In genomic region chr20:6714202-6714800, GRCh38 we compare ENCODE assay signal across 26 cellular contexts. TPM values are rescaled to one million over a fixed set of nuclear protein-coding genes. Genes with fewer than 3 reads are reported as not detected.
DNase-seq lines count a peak whose midpoint lies in the region; ATAC-seq and TF ChIP-seq lines count a peak whose summit lies in the region.
"Had no signal": no experiment of that assay in that cellular context is flagged by ENCODE, and none has a peak within 500 bp of the region (broad histone marks: within the 10 kb centered on the region; RNA-seq: fewer than 3 reads in every experiment).

No MANE protein-coding gene starts in this region.

- H3K23ac ChIP-seq in trophoblast cell (ENCODE audit: low read length), result no peak overlapping the region

- TF ChIP-seq CTCF in MCF 10A (IDR thresholded peaks at IDR 0.05; ENCODE audit: unreplicated experiment) (no peak), breast epithelium (IDR thresholded peaks at IDR 0.05) (no peak), RWPE2 (IDR thresholded peaks at IDR 0.05; ENCODE audit: poor library complexity, severe bottlenecking) (no peak), foreskin keratinocyte (conservative IDR thresholded peaks at IDR 0.05) (no peak)

- WGBS in trophoblast cell (ENCODE audit: extremely low coverage, insufficient coverage, insufficient read length), result no CpG with 5 or more reads among the region's 5 CpGs

- no peak overlapping the region for H2AFZ ChIP-seq in trophoblast cell (ENCODE audit: insufficient read depth, low read length, poor library complexity)

- no peak overlapping the region for H2AK5ac ChIP-seq in trophoblast cell (ENCODE audit: low read length)

- H3K27ac Mint-ChIP-seq in MCF 10A (ENCODE audit: low read depth, unreplicated experiment), result no peak overlapping the region
- H3K27ac Mint-ChIP-seq: HFFc6; memory B cell; naive thymus-derived CD4-positive, alpha-beta T cell; T-helper 17 cell; WTC11 had no signal

- no peaks in the 10 kb centered on the region for H3K27me3 Mint-ChIP-seq in MCF 10A (ENCODE audit: insufficient read depth, unreplicated experiment)
- H3K27me3 Mint-ChIP-seq: memory B cell, T-helper 17 cell had no signal

- no peaks in the 10 kb centered on the region for H3K36me3 Mint-ChIP-seq in MCF 10A (ENCODE audit: insufficient read depth, unreplicated experiment)
- H3K36me3 Mint-ChIP-seq: memory B cell had no signal

- H2BK12ac ChIP-seq in trophoblast cell (ENCODE audit: low read length), result no peak overlapping the region

- H4K91ac ChIP-seq in trophoblast cell (ENCODE audit: low read depth, low read length), result no peak overlapping the region

- TF ChIP-seq POLR2A in breast epithelium (IDR thresholded peaks at IDR 0.05), result no peak

- CTCF ChIA-PET in MCF 10A (lab: Yijun Ruan, JAX), result interaction anchor here (0.6 to 2.8 kb wide), 7 partner anchors 9 to 185 kb away, joined by 3 to 8 read pairs (median 3); no protein-coding TSS in a partner anchor

- H3K27ac ChIP-seq in breast epithelium, result no peak overlapping the region
- no peak overlapping the region for H3K27ac ChIP-seq in RWPE2 (ENCODE audit: poor library complexity, severe bottlenecking)
- no peak overlapping the region for H3K27ac ChIP-seq in foreskin keratinocyte
- H3K27ac ChIP-seq in trophoblast cell (ENCODE audit: low read depth, low read length), result no peak overlapping the region
- H3K27ac ChIP-seq: C4-2B, HL-60, right atrium auricular region, SJSA1, suprapubic skin had no signal

- no peaks in the 10 kb centered on the region for H3K79me2 ChIP-seq in trophoblast cell (ENCODE audit: control insufficient read depth, insufficient read depth, low read length, poor library complexity)

- BruUV-seq in MCF 10A (replicated peaks; lab: Mats Ljungman, UMichigan), result no TSS peak

- H3K79me1 ChIP-seq in trophoblast cell (ENCODE audit: low read length), result no peaks in the 10 kb centered on the region

- no peak overlapping the region for H4K12ac ChIP-seq in trophoblast cell (ENCODE audit: low read depth, low read length)

- H3K4me3 ChIP-seq in breast epithelium (no peak overlapping the region), RWPE2 (ENCODE audit: severe bottlenecking) (no peak overlapping the region), trophoblast cell (ENCODE audit: low read depth, low read length) (no peak overlapping the region)
- H3K4me3 ChIP-seq: GM12878, right atrium auricular region, SJSA1, suprapubic skin had no signal

- intact Hi-C loops in MCF 10A (cut with micrococcal nuclease) (no loop called here), breast epithelium (cut with DNase I; ENCODE audit: low total_unique reads) (no loop called here)

- no peak overlapping the region for H3K9ac ChIP-seq in trophoblast cell (ENCODE audit: low read length)

- no peak overlapping the region for H3K4ac ChIP-seq in trophoblast cell (ENCODE audit: low read depth, low read length)

- no peak overlapping the region for H2BK5ac ChIP-seq in trophoblast cell (ENCODE audit: low read depth, low read length, poor library complexity)

- no peak overlapping the region for H4K8ac ChIP-seq in trophoblast cell (ENCODE audit: low read depth, low read length)

- H3K36me3 ChIP-seq in breast epithelium (no peaks in the 10 kb centered on the region), RWPE2 (ENCODE audit: low read depth) (no peaks in the 10 kb centered on the region), trophoblast cell (ENCODE audit: control insufficient read depth in 1 of 2, insufficient read depth in 2 of 2, low read length in 2 of 2) (no peaks in the 10 kb centered on the region)
- H3K36me3 ChIP-seq: right atrium auricular region, SJSA1, suprapubic skin had no signal

- DNase-seq in MCF 10A (ENCODE audit: unreplicated experiment), result peak; percentile 39
- DNase-seq in breast epithelium (ENCODE audit: low spot score in 2 of 2), result no peak
- peak; percentile 75 for DNase-seq in RWPE2 (ENCODE audit: low spot score)
- peak in 1 of 2 donors; percentile 41 for DNase-seq in foreskin keratinocyte
- no peak for DNase-seq in trophoblast cell
- no peak for DNase-seq in 8988T
- no peak for DNase-seq in NCI-H2081 treated with DMSO at 0.1 percent for 48 hours (lab: John Stamatoyannopoulos, UW)
- DNase-seq: activated CD4-positive, alpha-beta T cell treated with anti-CD3 and anti-CD28 coated beads, Interleukin-2, amount 50 U/mL, for 48 hours; activated gamma-delta T cell treated with Interleukin-2 at 50 U/mL for 16 hours; DMS79; HFFc6; hippocampal formation; islet precursor cell; naive thymus-derived CD4-positive, alpha-beta T cell; NCI-H187; NCI-H446; T-helper 17 cell had no signal

- POLR2A ChIA-PET in MCF 10A (lab: Yijun Ruan, JAX), result interaction anchor here (0.6 kb wide), 1 partner anchor 10 kb away, joined by 3 read pairs; no protein-coding TSS in a partner anchor

- H3K4me1 Mint-ChIP-seq in MCF 10A (ENCODE audit: insufficient read depth, unreplicated experiment), result peaks cover 24% of the 10 kb centered on the region
- H3K4me1 Mint-ChIP-seq: memory B cell, T-helper 17 cell had no signal

- H3K27me3 ChIP-seq in breast epithelium (peaks cover 0 to 4% of the 10 kb centered on the region in 2 donors), RWPE2 (ENCODE audit: insufficient read depth, poor library complexity, severe bottlenecking) (no peaks in the 10 kb centered on the region), foreskin keratinocyte (no peaks in the 10 kb centered on the region), trophoblast cell (ENCODE audit: insufficient read depth, low read length) (no peaks in the 10 kb centered on the region)
- H3K27me3 ChIP-seq: right atrium auricular region, SJSA1, suprapubic skin had no signal

- no peaks in the 10 kb centered on the region for H3K9me3 ChIP-seq in breast epithelium
- no peaks in the 10 kb centered on the region for H3K9me3 ChIP-seq in RWPE2 (ENCODE audit: severe bottlenecking)
- H3K9me3 ChIP-seq in trophoblast cell (ENCODE audit: insufficient read depth, low read depth, low read length), result no peaks in the 10 kb centered on the region
- H3K9me3 ChIP-seq: right atrium auricular region, SJSA1, suprapubic skin had no signal

- H3K14ac ChIP-seq in trophoblast cell (ENCODE audit: low read length), result no peak overlapping the region

- no peak overlapping the region for H3K4me3 Mint-ChIP-seq in MCF 10A (ENCODE audit: unreplicated experiment)
- H3K4me3 Mint-ChIP-seq: HFFc6; memory B cell; naive thymus-derived CD4-positive, alpha-beta T cell; T-helper 17 cell; WTC11 had no signal

- ATAC-seq in RWPE2 (ENCODE audit: low read depth), result no peak; the same call in 2 of the 3 replicates
- peak; percentile 46 for ATAC-seq in foreskin keratinocyte
- no peak for ATAC-seq in HG02571 (IDR thresholded peaks at IDR 0.05; ENCODE audit: unreplicated experiment)
- ATAC-seq: naive thymus-derived CD4-positive, alpha-beta T cell; T-helper 17 cell; WTC11 had no signal

- no peak overlapping the region for H2BK120ac ChIP-seq in trophoblast cell (ENCODE audit: insufficient read depth, low read length, poor library complexity)

- no peak overlapping the region for H3K18ac ChIP-seq in trophoblast cell (ENCODE audit: low read length)

- H3K9me3 Mint-ChIP-seq in MCF 10A (ENCODE audit: unreplicated experiment), result peaks cover 15% of the 10 kb centered on the region

- H3K4me1 ChIP-seq in breast epithelium (no peaks in the 10 kb centered on the region), RWPE2 (ENCODE audit: insufficient read depth, poor library complexity, severe bottlenecking) (peaks cover 29% of the 10 kb centered on the region), foreskin keratinocyte (peaks cover 7% of the 10 kb centered on the region), trophoblast cell (ENCODE audit: control insufficient read depth in 1 of 2, insufficient read depth in 2 of 2, low read length in 2 of 2) (peaks cover 3 to 6% of the 10 kb centered on the region in 2 experiments)
- H3K4me1 ChIP-seq: right atrium auricular region, suprapubic skin had no signal

- no peak overlapping the region for H3K4me2 ChIP-seq in trophoblast cell (ENCODE audit: low read length)

RNA-seq across cellular contexts. Expression of gene BMP2, which starts 53.2 kb away (rescaled TPM):
- 6.7 and 7.7 TPM in 2 replicates for total RNA-seq in MCF 10A (2022)
- 10 to 100 TPM in 1 of 3 donors, 1 to 10 TPM in 2; 3.9 to 14.7 (median 5.0) TPM for total RNA-seq in breast epithelium
- 7.3 and 8.2 TPM in 2 replicates for total RNA-seq in foreskin keratinocyte
- polyA plus RNA-seq in foreskin keratinocyte, result 3.2 and 3.3 TPM in 2 replicates
- polyA plus RNA-seq in trophoblast cell (2013), result 1.8 and 2.0 TPM in 2 replicates
- polyA plus RNA-seq: naive thymus-derived CD4-positive, alpha-beta T cell had no signal

Comparison
In these comparisons a context has a peak if more than half of its experiments do, and no peak if none do; other contexts are left out.
1. DNase-seq: peak in MCF 10A (single experiment) and RWPE2 (single experiment); none in breast epithelium (0 of 2), trophoblast cell (0 of 2), 8988T (single experiment) and NCI-H2081 treated with DMSO at 0.1 percent for 48 hours (single experiment).